Comparison of ENCODE assay signal across 20 cellular contexts in genomic region chr14:68316078-68316868, GRCh38.
DNase-seq lines count a peak whose midpoint lies in the region; ATAC-seq, FAIRE-seq and TF ChIP-seq lines count a peak whose summit lies in the region.
"Had no signal": no experiment of that assay in that cellular context is flagged by ENCODE, and none has a peak within 500 bp of the region (broad histone marks: within the 10 kb centered on the region; RNA-seq: fewer than 3 reads in every experiment).

No MANE protein-coding gene starts in this region.

- H3K9ac ChIP-seq in K562 (ENCODE audit: insufficient read depth in 1 of 2, low read depth in 2 of 2, low read length in 2 of 2), result no peak overlapping the region
- no peak overlapping the region for H3K9ac ChIP-seq in liver (ENCODE audit: low read depth in 1 of 2, low read length in 2 of 2)
- H3K9ac ChIP-seq: SK-N-SH had no signal

- no TSS peak for BruUV-seq in K562 (replicated peaks; lab: Mats Ljungman, UMichigan)

- no peaks in the 10 kb centered on the region for H3K9me3 ChIP-seq in K562 (replicated peaks; ENCODE audit: control insufficient read depth, insufficient read depth, low read depth, low read length)
- H3K9me3 ChIP-seq in liver (ENCODE audit: control insufficient read depth in 4 of 4, low read length in 3 of 4), result no peaks in the 10 kb centered on the region
- H3K9me3 ChIP-seq in small intestine (ENCODE audit: control insufficient read depth, low read depth), result no peaks in the 10 kb centered on the region
- no peaks in the 10 kb centered on the region for H3K9me3 ChIP-seq in testis
- H3K9me3 ChIP-seq: BE2C, Caco-2, SK-N-SH had no signal

- H3K4me3 ChIP-seq in K562 (no peak overlapping the region), liver (ENCODE audit: low read depth in 1 of 3, low read length in 3 of 3) (no peak overlapping the region), small intestine (ENCODE audit: low read depth in 1 of 2, low read length in 2 of 2) (no peak overlapping the region), testis (no peak overlapping the region)

- no peak for ATAC-seq in K562

- H3K9me1 ChIP-seq in K562 (ENCODE audit: control insufficient read depth, insufficient read depth, low read length), result no peaks in the 10 kb centered on the region

- FAIRE-seq in K562 (lab: Jason Lieb, UNC) (no peak), small intestine (lab: Jason Lieb, UNC) (peak; percentile 30)
- FAIRE-seq: RCC 7860 had no signal

- intact Hi-C loops in K562 (cut with micrococcal nuclease), result no loop called here
- intact Hi-C loops in testis (cut with DNase I; ENCODE audit: low total_unique reads), result no loop called here

- in situ Hi-C loops in K562 (cut with MboI), result no loop called here

- TF ChIP-seq POLR2A in K562 (conservative IDR thresholded peaks at IDR 0.05) (no peak), testis (IDR thresholded peaks at IDR 0.05) (no peak)

- TF ChIP-seq CTCF in K562 (IDR thresholded peaks at IDR 0.05 in 2 of 3, conservative IDR thresholded peaks at IDR 0.05 in 1 of 3; ENCODE audit: insufficient read depth in 2 of 3, low read depth in 1 of 3, low read length in 3 of 3) (no peak), liver (IDR thresholded peaks at IDR 0.05; ENCODE audit: low read depth, low read length, missing input control) (no peak), chondrocyte (IDR thresholded peaks at IDR 0.05) (no peak), testis (IDR thresholded peaks at IDR 0.05) (no peak)

- no peak overlapping the region for H2AFZ ChIP-seq in K562 (ENCODE audit: low read depth, low read length)

- H4K20me1 ChIP-seq in K562 (replicated peaks; ENCODE audit: control insufficient read depth, insufficient read depth, low read length), result no peaks in the 10 kb centered on the region

- H3K4me2 ChIP-seq in K562 (ENCODE audit: insufficient read depth, low read length), result no peak overlapping the region
- H3K4me2 ChIP-seq: SK-N-SH had no signal

- H3K27ac ChIP-seq in K562 (ENCODE audit: extremely low read depth, low read depth, low read length), result no peak overlapping the region
- H3K27ac ChIP-seq in liver (ENCODE audit: low read depth in 1 of 2, low read length in 2 of 2), result no peak overlapping the region
- H3K27ac ChIP-seq in small intestine (ENCODE audit: low read depth in 1 of 2, low read length in 1 of 2), result no peak overlapping the region
- no peak overlapping the region for H3K27ac ChIP-seq in testis

- no peaks in the 10 kb centered on the region; a peak in 2 of 5 replicates for H3K4me1 ChIP-seq in K562 (replicated peaks in 1 of 2; ENCODE audit: control insufficient read depth in 2 of 2, insufficient read depth in 2 of 2, low read length in 2 of 2)
- H3K4me1 ChIP-seq in liver (ENCODE audit: control insufficient read depth in 4 of 4, insufficient read depth in 4 of 4, low read length in 3 of 4), result peaks cover 0 to 4% (median 3%) of the 10 kb centered on the region in 4 donors
- no peaks in the 10 kb centered on the region for H3K4me1 ChIP-seq in small intestine (ENCODE audit: control insufficient read depth in 2 of 2, insufficient read depth in 1 of 2, low read depth in 1 of 2, low read length in 1 of 2)
- H3K4me1 ChIP-seq in testis, result peaks cover 40% of the 10 kb centered on the region
- H3K4me1 ChIP-seq: BE2C had no signal

- no peaks in the 10 kb centered on the region for H3K9me3 Mint-ChIP-seq in chondrocyte (ENCODE audit: low read depth)

- CTCF ChIA-PET in K562 (lab: Yijun Ruan, JAX; ENCODE audit: low intra/inter-chr PET ratio), result no interaction called here

- DNase-seq in COLO829 (ENCODE audit: low spot score) (peak; percentile 32), K562 (ENCODE audit: extremely low read depth in 1 of 4, low spot score in 3 of 4) (no peak), small intestine (no peak), NOMO-1 treated with DMSO at 0.1 percent for 48 hours (lab: John Stamatoyannopoulos, UW; ENCODE audit: unreplicated experiment) (no peak), chondrocyte (ENCODE audit: low spot score) (no peak), testis (no peak), hippocampal formation (lab: John Stamatoyannopoulos, UW) (no peak)
- DNase-seq: BE2C; Caco-2; CD4-positive, CD25-positive, alpha-beta regulatory T cell; GDM1; NCI-H1105 treated with DMSO at 0.1 percent for 48 hours; NCI-H1694; NCI-H2081 treated with DMSO at 0.1 percent for 48 hours; NCI-H748 treated with DMSO at 0.1 percent for 48 hours; NK-92 treated with Interleukin-12 subunit alpha and Interleukin-12 subunit beta, amount 100 ng/mL, for 24 hours; Right ventricle myocardium superior; SK-N-SH had no signal

- POLR2A ChIA-PET in K562 (lab: Yijun Ruan, JAX), result no interaction called here

- TF ChIP-seq RAD21 in K562 (CRISPR knock-in tag; conservative IDR thresholded peaks at IDR 0.05 in 1 of 2, IDR thresholded peaks at IDR 0.05 in 1 of 2), result no peak
- no peak for TF ChIP-seq RAD21 in liver (IDR thresholded peaks at IDR 0.05)

- no peaks in the 10 kb centered on the region for H3K79me2 ChIP-seq in K562 (ENCODE audit: control insufficient read depth, insufficient read depth, low read length)

- H3K4me3 Mint-ChIP-seq in chondrocyte (ENCODE audit: unreplicated experiment), result no peak overlapping the region
- H3K4me3 Mint-ChIP-seq: CD4-positive, CD25-positive, alpha-beta regulatory T cell had no signal

- H3K27ac Mint-ChIP-seq in chondrocyte (ENCODE audit: unreplicated experiment), result no peak overlapping the region

- H3K36me3 Mint-ChIP-seq in chondrocyte (ENCODE audit: low read depth), result peaks cover 1% of the 10 kb centered on the region
- H3K36me3 Mint-ChIP-seq: CD4-positive, CD25-positive, alpha-beta regulatory T cell had no signal

- H3K4me1 Mint-ChIP-seq in chondrocyte (ENCODE audit: low read depth), result peaks cover 18% of the 10 kb centered on the region

- H3K27me3 Mint-ChIP-seq in chondrocyte (ENCODE audit: low read depth), result no peaks in the 10 kb centered on the region
- H3K27me3 Mint-ChIP-seq: CD4-positive, CD25-positive, alpha-beta regulatory T cell had no signal

- H3K27me3 ChIP-seq in K562 (ENCODE audit: control insufficient read depth in 2 of 2, insufficient read depth in 2 of 2, low read length in 2 of 2) (no peaks in the 10 kb centered on the region), liver (ENCODE audit: control insufficient read depth in 4 of 4, insufficient read depth in 4 of 4, low read length in 3 of 4) (no peaks in the 10 kb centered on the region), small intestine (ENCODE audit: control insufficient read depth in 2 of 2, insufficient read depth in 2 of 2, low read length in 2 of 2) (no peaks in the 10 kb centered on the region), testis (no peaks in the 10 kb centered on the region)
- H3K27me3 ChIP-seq: BE2C had no signal

- H3K36me3 ChIP-seq in K562 (ENCODE audit: control insufficient read depth, insufficient read depth, low read length), result no peaks in the 10 kb centered on the region
- no peaks in the 10 kb centered on the region for H3K36me3 ChIP-seq in liver (ENCODE audit: control insufficient read depth in 4 of 4, insufficient read depth in 3 of 4, low read depth in 1 of 4, low read length in 3 of 4)
- H3K36me3 ChIP-seq in small intestine (ENCODE audit: control insufficient read depth in 2 of 2, insufficient read depth in 2 of 2, low read length in 2 of 2), result no peaks in the 10 kb centered on the region
- no peaks in the 10 kb centered on the region for H3K36me3 ChIP-seq in testis (ENCODE audit: low read depth, missing control alignments)
- H3K36me3 ChIP-seq: BE2C had no signal

- no peak for TF ChIP-seq EP300 in K562 (IDR thresholded peaks at IDR 0.05; ENCODE audit: low read length)

- WGBS in K562 (ENCODE audit: insufficient coverage, low coverage, missing lambda C conversion rate), result 54% methylated on average over 7 of the region's 7 CpGs
- WGBS in liver, result 71% methylated on average over 7 of the region's 7 CpGs
- 95 to 98% (median 97%) methylated on average over 7 of the region's 7 CpGs for WGBS in small intestine, 3 donors
- WGBS in testis, 2 donors, result 48 to 77% methylated on average over 7 of the region's 7 CpGs

TF ChIP-seq in K562, 482 proteins besides CTCF, POLR2A, EP300 and RAD21:
- TF ChIP-seq PML (IDR thresholded peaks at IDR 0.05; ENCODE audit: low read length) (no peak), ID3 (CRISPR knock-in tag; IDR thresholded peaks at IDR 0.05) (no peak), ID3 (tag; IDR thresholded peaks at IDR 0.05) (peak; percentile 69; the same call in 1 of the 2 replicates)

TF ChIP-seq in liver, 16 proteins besides CTCF, POLR2A, EP300 and RAD21:
- no peak for TF ChIP-seq SP1 (IDR thresholded peaks at IDR 0.05)
- TF ChIP-seq NR2F2 (IDR thresholded peaks at IDR 0.05), result peak; percentile 24
- TF ChIP-seq HNF4A (conservative IDR thresholded peaks at IDR 0.05), result no peak
- no peak for TF ChIP-seq ATF3 (IDR thresholded peaks at IDR 0.05)
TF ChIP-seq in liver: peak in this region for 1.
